8 cellular contexts compared by ENCODE assay signal in genomic region chr15:80058851-80059785, GRCh38. TPM values are rescaled to one million over a fixed set of nuclear protein-coding genes. Genes with fewer than 3 reads are reported as not detected.
DNase-seq lines count a peak whose midpoint lies in the region; ATAC-seq and TF ChIP-seq lines count a peak whose summit lies in the region.

Gene ZFAND6 (plus strand): TSS chr15:80059676. CDS start chr15:80120345, 60,669 bp downstream.

- POLR2A ChIA-PET in Panc1 (lab: Charles Lee) = interaction anchor here (0.6 kb wide), 1 partner anchor 29 kb away, joined by 3 read pairs; no protein-coding TSS in a partner anchor

- TF ChIP-seq CTCF in Panc1 (IDR thresholded peaks at IDR 0.05) = no peak

- peak; percentile 74 for DNase-seq in DMS79 (lab: John Stamatoyannopoulos, UW)
- peak; percentile 89 for DNase-seq in KG1 (lab: John Stamatoyannopoulos, UW)
- peak; percentile 69 for DNase-seq in Panc1 (ENCODE audit: low read depth, low spot score)
- peak; percentile 94 for DNase-seq in activated T-cell treated with anti-CD3 and anti-CD28 coated beads, Interleukin-2, amount 50 U/mL, for 4 hours
- peak; percentile 84 to 93 for DNase-seq in stimulated activated CD8-positive, alpha-beta memory T cell treated with anti-CD3 and anti-CD28 coated beads, Interleukin-7, amount 100 ng/mL, for 4 hours (ENCODE audit: low read depth in 2 of 2)

- H3K4me3 Mint-ChIP-seq in activated T-cell treated with anti-CD3 and anti-CD28 coated beads, Interleukin-2, amount 50 U/mL, for 4 hours = peak within 1 kb of the TSS; percentile 90

- H3K9me3 Mint-ChIP-seq in activated T-cell treated with anti-CD3 and anti-CD28 coated beads, Interleukin-2, amount 50 U/mL, for 4 hours = no peaks in the 10 kb centered on the region

- H3K27me3 Mint-ChIP-seq in activated T-cell treated with anti-CD3 and anti-CD28 coated beads, Interleukin-2, amount 50 U/mL, for 4 hours (ENCODE audit: low read depth) = peaks cover 1% of the 10 kb centered on the region

- in situ Hi-C loops in Panc1 (cut with HindIII; ENCODE audit: low pct_unique_long_range_greater_than_20kb, low sequenced_read_pairs) = no loop called here

- H3K36me3 Mint-ChIP-seq in activated T-cell treated with anti-CD3 and anti-CD28 coated beads, Interleukin-2, amount 50 U/mL, for 4 hours (ENCODE audit: insufficient read depth) = no peaks in the 10 kb centered on the region

- H3K4me3 ChIP-seq in Panc1 (ENCODE audit: low read depth in 2 of 2, low read length in 2 of 2) (peak within 1 kb of the TSS; percentile 77 to 78), muscle layer of duodenum (ENCODE audit: low read depth in 1 of 2, low read length in 2 of 2) (peak within 1 kb of the TSS; percentile 70 to 93)

- CTCF ChIA-PET in Panc1 (lab: Charles Lee) = interaction anchor here (0.5 to 0.8 kb wide), 2 partner anchors 17 to 133 kb away, joined by 3 read pairs; no protein-coding TSS in a partner anchor

- intact Hi-C loops in Panc1 (cut with micrococcal nuclease; ENCODE audit: unreplicated experiment) = no loop called here

- no peaks in the 10 kb centered on the region for H3K9me3 ChIP-seq in Panc1 (ENCODE audit: control insufficient read depth, insufficient read depth, low read depth, low read length)
- H3K9me3 ChIP-seq in muscle layer of duodenum (ENCODE audit: control insufficient read depth in 1 of 2, low read length in 2 of 2) = no peaks in the 10 kb centered on the region

- H3K36me3 ChIP-seq in Panc1 (ENCODE audit: control insufficient read depth, insufficient read depth, low read length) (no peaks in the 10 kb centered on the region), muscle layer of duodenum (ENCODE audit: control insufficient read depth in 1 of 2, insufficient read depth in 2 of 2, low read length in 2 of 2) (no peaks in the 10 kb centered on the region)

- no peaks in the 10 kb centered on the region for H3K27me3 ChIP-seq in Panc1 (ENCODE audit: control insufficient read depth, insufficient read depth, low read length)
- H3K27me3 ChIP-seq in muscle layer of duodenum (ENCODE audit: low read depth, low read length) = no peaks in the 10 kb centered on the region

- peaks cover 25% of the 10 kb centered on the region for H3K4me1 ChIP-seq in Panc1 (ENCODE audit: control insufficient read depth, insufficient read depth, low read length)
- peaks cover 15 to 22% of the 10 kb centered on the region in 2 donors for H3K4me1 ChIP-seq in muscle layer of duodenum (ENCODE audit: control insufficient read depth in 1 of 2, insufficient read depth in 2 of 2, low read length in 2 of 2)

- BruUV-seq in Panc1 (replicated peaks; lab: Mats Ljungman, UMichigan) = TSS peak; percentile 90

- H3K27ac ChIP-seq in Panc1 (ENCODE audit: low read length) = peak within 1 kb of the TSS; percentile 98
- peak within 1 kb of the TSS; percentile 92 for H3K27ac ChIP-seq in muscle layer of duodenum (ENCODE audit: low read length)

- ATAC-seq in GM21723 (IDR thresholded peaks at IDR 0.05; ENCODE audit: unreplicated experiment) = peak; percentile 75
- ATAC-seq in Panc1 = peak; percentile 92
- peak; percentile 89 to 92 for ATAC-seq in activated T-cell treated with anti-CD3 and anti-CD28 coated beads, Interleukin-2, amount 50 U/mL, for 4 hours
- peak; percentile 96 for ATAC-seq in esophagus mucosa

- peaks cover 30% of the 10 kb centered on the region for H3K4me1 Mint-ChIP-seq in activated T-cell treated with anti-CD3 and anti-CD28 coated beads, Interleukin-2, amount 50 U/mL, for 4 hours (ENCODE audit: low read depth)

RNA-seq across cellular contexts. Expression of gene ZFAND6, which starts in this region (rescaled TPM):
- 73.0 TPM for total RNA-seq in Panc1 (2021; ENCODE audit: unreplicated experiment)
- 92.5 TPM for polyA plus RNA-seq in Panc1 (2012; ENCODE audit: insufficient read length)
- 10 to 100 TPM; 21.9 to 24.7 (median 22.9) TPM for total RNA-seq in activated T-cell treated with anti-CD3 and anti-CD28 coated beads, Interleukin-2, amount 50 U/mL, for 4 hours
- total RNA-seq in esophagus mucosa = 42.8 TPM

Comparison
In these comparisons a context has a peak if more than half of its experiments do, and no peak if none do; other contexts are left out.
1. Peak in every context shown above with its lines: DNase-seq, ATAC-seq, H3K4me3 ChIP-seq and H3K27ac ChIP-seq.